Comparison of ENCODE assay signal across 1 cellular context in genomic region chr17:5049314-5049819, GRCh38.
TF ChIP-seq lines count a peak whose summit lies in the region.

No MANE protein-coding gene starts in this region.

TF ChIP-seq in HepG2, 621 proteins besides CTCF, POLR2A, EP300 and RAD21:
- TF ChIP-seq ZZZ3 (CRISPR knock-in tag; IDR thresholded peaks at IDR 0.05; ENCODE audit: borderline replicate concordance), result no peak
- no peak for TF ChIP-seq FLYWCH1 (CRISPR knock-in tag; IDR thresholded peaks at IDR 0.05)
- TF ChIP-seq NFKB2 (CRISPR knock-in tag; IDR thresholded peaks at IDR 0.05; ENCODE audit: borderline replicate concordance), result no peak
- TF ChIP-seq ZNF33A (CRISPR knock-in tag; IDR thresholded peaks at IDR 0.05; ENCODE audit: borderline replicate concordance), result no peak
- no peak for TF ChIP-seq PLRG1 (conservative IDR thresholded peaks at IDR 0.05)
- TF ChIP-seq ZKSCAN8 (CRISPR knock-in tag; IDR thresholded peaks at IDR 0.05; ENCODE audit: borderline replicate concordance), result no peak
- no peak for TF ChIP-seq THYN1 (CRISPR knock-in tag; IDR thresholded peaks at IDR 0.05; ENCODE audit: borderline replicate concordance, low read depth)
- no peak for TF ChIP-seq CHD4 (IDR thresholded peaks at IDR 0.05; ENCODE audit: borderline replicate concordance, low read length)
- TF ChIP-seq SUZ12 (IDR thresholded peaks at IDR 0.05; ENCODE audit: low read depth, low read length), result no peak
- TF ChIP-seq ZBTB20 (CRISPR knock-in tag; IDR thresholded peaks at IDR 0.05; ENCODE audit: borderline replicate concordance, low read depth), result no peak
- TF ChIP-seq, protein P1, sequence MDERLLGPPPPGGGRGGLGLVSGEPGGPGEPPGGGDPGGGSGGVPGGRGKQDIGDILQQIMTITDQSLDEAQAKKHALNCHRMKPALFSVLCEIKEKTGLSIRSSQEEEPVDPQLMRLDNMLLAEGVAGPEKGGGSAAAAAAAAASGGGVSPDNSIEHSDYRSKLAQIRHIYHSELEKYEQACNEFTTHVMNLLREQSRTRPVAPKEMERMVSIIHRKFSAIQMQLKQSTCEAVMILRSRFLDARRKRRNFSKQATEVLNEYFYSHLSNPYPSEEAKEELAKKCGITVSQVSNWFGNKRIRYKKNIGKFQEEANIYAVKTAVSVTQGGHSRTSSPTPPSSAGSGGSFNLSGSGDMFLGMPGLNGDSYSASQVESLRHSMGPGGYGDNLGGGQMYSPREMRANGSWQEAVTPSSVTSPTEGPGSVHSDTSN (CRISPR knock-in tag; IDR thresholded peaks at IDR 0.05), result no peak
- no peak for TF ChIP-seq ZNF276 (CRISPR knock-in tag; IDR thresholded peaks at IDR 0.05; ENCODE audit: low read depth)
- no peak for TF ChIP-seq EEA1 (CRISPR knock-in tag; IDR thresholded peaks at IDR 0.05; ENCODE audit: borderline replicate concordance)
- TF ChIP-seq DNMT1 (CRISPR knock-in tag; IDR thresholded peaks at IDR 0.05), result no peak
- TF ChIP-seq PPARG (CRISPR knock-in tag; conservative IDR thresholded peaks at IDR 0.05), result no peak
- no peak for TF ChIP-seq ELF1 (CRISPR knock-in tag; IDR thresholded peaks at IDR 0.05)
TF ChIP-seq in HepG2: peak in this region for 0.
